ENCODE assay signal across 1 cellular context in genomic region chr17:72386619-72387237, GRCh38.
A peak's percentile ranks its signal among the peaks of the same experiment; 100 is the strongest.
TF ChIP-seq lines count a peak whose summit lies in the region.

No MANE protein-coding gene starts in this region.

TF ChIP-seq in HepG2, 621 proteins besides CTCF, POLR2A, EP300 and RAD21 (continued from another document and continues in another):
- TF ChIP-seq ZNF543 (CRISPR knock-in tag; IDR thresholded peaks at IDR 0.05) (no peak), XRCC5 (optimal IDR thresholded peaks at IDR 0.05; ENCODE audit: low read length) (no peak), ZBTB43 (CRISPR knock-in tag; conservative IDR thresholded peaks at IDR 0.05) (peak; percentile 94), SIX4 (CRISPR knock-in tag; IDR thresholded peaks at IDR 0.05) (peak; percentile 100), GPN1 (CRISPR knock-in tag; IDR thresholded peaks at IDR 0.05; ENCODE audit: borderline replicate concordance) (no peak), ZNF503 (CRISPR knock-in tag; IDR thresholded peaks at IDR 0.05) (peak; percentile 87), ZNF101 (CRISPR knock-in tag; IDR thresholded peaks at IDR 0.05; ENCODE audit: borderline replicate concordance, low read depth) (no peak), ARID2 (CRISPR knock-in tag; IDR thresholded peaks at IDR 0.05; ENCODE audit: borderline replicate concordance) (no peak), KLF15 (CRISPR knock-in tag; IDR thresholded peaks at IDR 0.05; ENCODE audit: borderline replicate concordance) (no peak; the same call in 1 of the 2 replicates), MED8 (CRISPR knock-in tag; IDR thresholded peaks at IDR 0.05; ENCODE audit: insufficient replicate concordance) (no peak), HDAC1 (CRISPR knock-in tag; IDR thresholded peaks at IDR 0.05) (peak; percentile 66; the same call in 1 of the 2 replicates), ZNF136 (CRISPR knock-in tag; IDR thresholded peaks at IDR 0.05; ENCODE audit: low read depth) (no peak), RXRA (CRISPR knock-in tag; IDR thresholded peaks at IDR 0.05) (peak; percentile 37; the same call in 1 of the 2 replicates), CBFB (CRISPR knock-in tag; IDR thresholded peaks at IDR 0.05) (no peak), RFXAP (CRISPR knock-in tag; IDR thresholded peaks at IDR 0.05; ENCODE audit: borderline replicate concordance) (no peak), TARDBP (CRISPR knock-in tag; IDR thresholded peaks at IDR 0.05) (peak; percentile 81), ZFAT (CRISPR knock-in tag; conservative IDR thresholded peaks at IDR 0.05) (no peak), ZBTB26 (CRISPR knock-in tag; IDR thresholded peaks at IDR 0.05; ENCODE audit: borderline replicate concordance) (no peak), AKNA (CRISPR knock-in tag; IDR thresholded peaks at IDR 0.05; ENCODE audit: borderline replicate concordance) (no peak), ZNF670 (CRISPR knock-in tag; IDR thresholded peaks at IDR 0.05; ENCODE audit: borderline replicate concordance) (peak; percentile 43; the same call in 1 of the 2 replicates), ZSCAN21 (CRISPR knock-in tag; IDR thresholded peaks at IDR 0.05; ENCODE audit: borderline replicate concordance) (no peak), KDM4B (CRISPR knock-in tag; IDR thresholded peaks at IDR 0.05) (0 out of 2 replicates have a peak, but pooled peaks have one; percentile 31), SMAD9 (CRISPR knock-in tag; IDR thresholded peaks at IDR 0.05) (no peak), SIX1 (CRISPR knock-in tag; IDR thresholded peaks at IDR 0.05; ENCODE audit: borderline replicate concordance) (peak; percentile 99), ZNF337 (CRISPR knock-in tag; IDR thresholded peaks at IDR 0.05; ENCODE audit: borderline replicate concordance, low read depth) (no peak), ZNF597 (CRISPR knock-in tag; IDR thresholded peaks at IDR 0.05) (no peak), ZBTB44 (CRISPR knock-in tag; IDR thresholded peaks at IDR 0.05) (no peak), TERF1 (CRISPR knock-in tag; IDR thresholded peaks at IDR 0.05) (no peak), ZNF275 (CRISPR knock-in tag; IDR thresholded peaks at IDR 0.05; ENCODE audit: borderline replicate concordance) (peak; percentile 53; the same call in 1 of the 2 replicates), RNF2 (conservative IDR thresholded peaks at IDR 0.05; ENCODE audit: low read depth) (no peak), ZNF766 (CRISPR knock-in tag; IDR thresholded peaks at IDR 0.05; ENCODE audit: borderline replicate concordance) (no peak), HDAC2 (CRISPR knock-in tag; IDR thresholded peaks at IDR 0.05) (peak; percentile 94), ZBED4 (CRISPR knock-in tag; IDR thresholded peaks at IDR 0.05; ENCODE audit: borderline replicate concordance) (peak; percentile 71; the same call in 1 of the 2 replicates), ZNF672 (CRISPR knock-in tag; IDR thresholded peaks at IDR 0.05) (no peak), SIN3A (IDR thresholded peaks at IDR 0.05; ENCODE audit: borderline replicate concordance, low read depth, low read length) (no peak)
